In genomic region chr20:21559305-21559704, GRCh38 we compare ENCODE assay signal across 11 cellular contexts. TPM values are rescaled to one million over a fixed set of nuclear protein-coding genes. Genes with fewer than 3 reads are reported as not detected.
A peak's percentile ranks its signal among the peaks of the same experiment; 100 is the strongest.
DNase-seq lines count a peak whose midpoint lies in the region; ATAC-seq lines count a peak whose summit lies in the region.
"Had no signal": no experiment of that assay in that cellular context is flagged by ENCODE, and none has a peak within 500 bp of the region (broad histone marks: within the 10 kb centered on the region; RNA-seq: fewer than 3 reads in every experiment).

No MANE protein-coding gene starts in this region.

- no peaks in the 10 kb centered on the region for H3K27me3 ChIP-seq in CD4-positive, CD25-positive, alpha-beta regulatory T cell (ENCODE audit: control insufficient read depth, insufficient read depth, low read length)

- peaks cover 0 to 2% of the 10 kb centered on the region in 2 experiments for H3K9me3 ChIP-seq in CD4-positive, CD25-positive, alpha-beta regulatory T cell (ENCODE audit: control insufficient read depth in 2 of 2, low read length in 2 of 2)
- H3K9me3 ChIP-seq: gastrocnemius medialis had no signal

- H3K4me3 ChIP-seq in CD4-positive, CD25-positive, alpha-beta regulatory T cell (ENCODE audit: low read depth, low read length), result peak overlapping the region; percentile 96
- H3K4me3 ChIP-seq: gastrocnemius medialis, left ventricle myocardium inferior had no signal

- H3K4me3 Mint-ChIP-seq in CD4-positive, CD25-positive, alpha-beta regulatory T cell, result peak overlapping the region; percentile 88 to 99 (median 96)

- H3K27ac ChIP-seq in CD4-positive, CD25-positive, alpha-beta regulatory T cell (ENCODE audit: insufficient read depth, low read length, poor library complexity, severe bottlenecking), result peak overlapping the region; percentile 86
- H3K27ac ChIP-seq: gastrocnemius medialis, left ventricle myocardium inferior had no signal

- ATAC-seq in CD4-positive, CD25-positive, alpha-beta regulatory T cell (ENCODE audit: low read depth in 2 of 2), result peak in 1 of 2 donors; percentile 13
- ATAC-seq in GM18502 (IDR thresholded peaks at IDR 0.05; ENCODE audit: poor library complexity, unreplicated experiment) (peak; percentile 90), HG02610 (IDR thresholded peaks at IDR 0.05; ENCODE audit: unreplicated experiment) (peak; percentile 85)
- ATAC-seq: gastrocnemius medialis had no signal

- no peaks in the 10 kb centered on the region for H3K36me3 ChIP-seq in CD4-positive, CD25-positive, alpha-beta regulatory T cell (ENCODE audit: control insufficient read depth, insufficient read depth, low read length)
- H3K36me3 ChIP-seq: gastrocnemius medialis, left ventricle myocardium inferior had no signal

- H3K4me1 Mint-ChIP-seq in CD4-positive, CD25-positive, alpha-beta regulatory T cell, result peaks cover 32 to 85% (median 57%) of the 10 kb centered on the region in 4 donors

- H3K9me3 Mint-ChIP-seq in CD4-positive, CD25-positive, alpha-beta regulatory T cell, result peaks cover 0 to 4% (median 2%) of the 10 kb centered on the region in 7 donors

- peaks cover 20% of the 10 kb centered on the region for H3K36me3 Mint-ChIP-seq in CD4-positive, CD25-positive, alpha-beta regulatory T cell

- H3K27me3 Mint-ChIP-seq in CD4-positive, CD25-positive, alpha-beta regulatory T cell, result peaks cover 4% of the 10 kb centered on the region

- peak in 1 of 3 donors; percentile 75 for DNase-seq in CD4-positive, CD25-positive, alpha-beta regulatory T cell
- DNase-seq in NCI-H748 treated with DMSO at 0.1 percent for 48 hours (lab: John Stamatoyannopoulos, UW) (peak; percentile 41), SIG-M5 treated with dmso at 0.1 percent for 504 hours (lab: John Stamatoyannopoulos, UW; ENCODE audit: unreplicated experiment) (no peak), HCEC 1CT (no peak), DMS153 treated with DMSO at 0.1 percent for 48 hours (lab: John Stamatoyannopoulos, UW; ENCODE audit: unreplicated experiment) (no peak), iPS-NIHi11 (ENCODE audit: low spot score) (no peak)
- DNase-seq: gastrocnemius medialis, left ventricle myocardium inferior, NCI-H510A treated with DMSO at 0.1 percent for 48 hours had no signal

- H3K4me1 ChIP-seq in CD4-positive, CD25-positive, alpha-beta regulatory T cell (ENCODE audit: control insufficient read depth, insufficient read depth, low read length, poor library complexity, severe bottlenecking), result peaks cover 56% of the 10 kb centered on the region
- H3K4me1 ChIP-seq: gastrocnemius medialis, left ventricle myocardium inferior had no signal

- H3K27ac Mint-ChIP-seq in CD4-positive, CD25-positive, alpha-beta regulatory T cell, result peak overlapping the region; percentile 84 to 89 (median 86)

RNA-seq across cellular contexts. Expression of gene NKX2-2, which starts 45.4 kb away (rescaled TPM):
- not detected for total RNA-seq in CD4-positive, CD25-positive, alpha-beta regulatory T cell
- not detected for polyA plus RNA-seq in CD4-positive, CD25-positive, alpha-beta regulatory T cell
- total RNA-seq: gastrocnemius medialis, left ventricle myocardium inferior had no signal
